ENCODE assay signal across 14 cellular contexts in the genomic region with DNA sequence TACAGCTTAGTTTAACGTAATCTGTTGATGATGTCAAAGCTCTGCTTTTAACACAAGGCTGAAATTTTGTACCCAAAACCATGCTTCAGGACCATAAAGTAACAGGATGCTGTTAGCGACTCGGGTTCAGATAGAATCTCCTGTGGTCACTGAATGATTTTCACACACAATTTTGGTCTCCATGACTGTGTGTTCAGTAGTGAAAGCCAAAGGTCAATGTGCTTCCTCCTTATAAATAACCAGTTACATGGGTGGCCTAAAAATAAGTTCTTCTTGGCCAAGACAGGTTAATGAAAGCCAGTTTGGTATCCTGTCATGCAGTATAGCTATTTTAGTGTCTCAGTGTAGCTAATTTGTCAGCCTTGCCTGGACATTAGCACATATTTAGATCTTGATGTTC. TPM values are rescaled to one million over a fixed set of nuclear protein-coding genes. Genes with fewer than 3 reads are reported as not detected.
DNase-seq lines count a peak whose midpoint lies in the region; ATAC-seq, FAIRE-seq and TF ChIP-seq lines count a peak whose summit lies in the region.
"Had no signal": no experiment of that assay in that cellular context is flagged by ENCODE, and none has a peak within 500 bp of the region (broad histone marks: within the 10 kb centered on the region; RNA-seq: fewer than 3 reads in every experiment).

No MANE protein-coding gene starts in this region.

- intact Hi-C loops in HepG2 (cut with micrococcal nuclease; ENCODE audit: unreplicated experiment) (no loop called here), A673 (cut with micrococcal nuclease; ENCODE audit: unreplicated experiment) (no loop called here), Caco-2 (cut with micrococcal nuclease; ENCODE audit: unreplicated experiment) (no loop called here)

- no peak overlapping the region for H4K12ac ChIP-seq in trophoblast cell (ENCODE audit: low read depth, low read length)

- H2BK12ac ChIP-seq in trophoblast cell (ENCODE audit: low read length): no peak overlapping the region

- no peak for TF ChIP-seq RAD21 in HepG2 (CRISPR knock-in tag; IDR thresholded peaks at IDR 0.05)

- no peak overlapping the region for H3K23ac ChIP-seq in trophoblast cell (ENCODE audit: low read length)

- ATAC-seq in GM18873 (IDR thresholded peaks at IDR 0.05; ENCODE audit: low FRiP score, unreplicated experiment): peak; percentile 99
- ATAC-seq in GM21528 (IDR thresholded peaks at IDR 0.05; ENCODE audit: low FRiP score, unreplicated experiment): peak; percentile 98
- peak; percentile 100 for ATAC-seq in HG03108 (IDR thresholded peaks at IDR 0.05; ENCODE audit: unreplicated experiment)
- ATAC-seq in HepG2: no peak

- no peak for DNase-seq in HepG2 (ENCODE audit: low spot score)
- DNase-seq in A673 (ENCODE audit: low spot score): no peak
- DNase-seq in Ammon's horn (ENCODE audit: low spot score): no peak
- DNase-seq in trophoblast cell: no peak
- DNase-seq in Caco-2: no peak
- DNase-seq: effector CD4-positive, alpha-beta T cell; MG63; NK-92 treated with Interleukin-12 subunit alpha and Interleukin-12 subunit beta, amount 100 ng/mL, for 24 hours; testis had no signal

- CTCF ChIA-PET in HepG2 (lab: Yijun Ruan, JAX; ENCODE audit: low intra/inter-chr PET ratio, low total read pairs): no interaction called here
- CTCF ChIA-PET in A673 (lab: Charles Lee): no interaction called here
- CTCF ChIA-PET in Caco-2 (lab: Charles Lee): no interaction called here

- no TSS peak for BruUV-seq in HepG2 (replicated peaks; lab: Mats Ljungman, UMichigan)
- BruUV-seq in A673 (replicated peaks; lab: Mats Ljungman, UMichigan): no TSS peak
- no TSS peak for BruUV-seq in Caco-2 (replicated peaks; lab: Mats Ljungman, UMichigan)

- H3K4me1 ChIP-seq in HepG2 (ENCODE audit: insufficient read depth, low read length): peaks cover 32% of the 10 kb centered on the region
- H3K4me1 ChIP-seq in A673 (ENCODE audit: insufficient read depth, low read length, poor library complexity, severe bottlenecking): no peaks in the 10 kb centered on the region
- no peaks in the 10 kb centered on the region for H3K4me1 ChIP-seq in trophoblast cell (ENCODE audit: control insufficient read depth in 1 of 2, insufficient read depth in 2 of 2, low read length in 2 of 2)
- peaks cover 9% of the 10 kb centered on the region; the same call in 1 of the 2 replicates for H3K4me1 ChIP-seq in Caco-2
- H3K4me1 ChIP-seq: testis had no signal

- no peaks in the 10 kb centered on the region for H3K27me3 Mint-ChIP-seq in Caco-2 (ENCODE audit: insufficient read depth, unreplicated experiment)

- H3K9me3 ChIP-seq in HepG2 (ENCODE audit: low read length) (no peaks in the 10 kb centered on the region), A673 (ENCODE audit: low read depth, low read length, poor library complexity, severe bottlenecking) (no peaks in the 10 kb centered on the region), trophoblast cell (ENCODE audit: insufficient read depth, low read depth, low read length) (no peaks in the 10 kb centered on the region), Caco-2 (no peaks in the 10 kb centered on the region)
- H3K9me3 ChIP-seq: MG63, testis had no signal

- FAIRE-seq in HepG2 (lab: Jason Lieb, UNC): no peak
- FAIRE-seq: H54 had no signal

- H3K14ac ChIP-seq in trophoblast cell (ENCODE audit: low read length): no peak overlapping the region

- H3K36me3 ChIP-seq in HepG2 (replicated peaks in 1 of 2; ENCODE audit: control insufficient read depth in 1 of 2, insufficient read depth in 2 of 2, low read length in 2 of 2): peaks cover 2 to 21% of the 10 kb centered on the region in 2 experiments
- H3K36me3 ChIP-seq in A673 (ENCODE audit: insufficient read depth, low read length, poor library complexity, severe bottlenecking): no peaks in the 10 kb centered on the region
- H3K36me3 ChIP-seq in trophoblast cell (ENCODE audit: control insufficient read depth in 1 of 2, insufficient read depth in 2 of 2, low read length in 2 of 2): no peaks in the 10 kb centered on the region
- H3K36me3 ChIP-seq in Caco-2 (ENCODE audit: control insufficient read depth, insufficient read depth, low read length): no peaks in the 10 kb centered on the region
- H3K36me3 ChIP-seq: MG63 had no signal

- H3K9me3 Mint-ChIP-seq in Caco-2 (ENCODE audit: unreplicated experiment): no peaks in the 10 kb centered on the region
- H3K9me3 Mint-ChIP-seq: nephron had no signal

- no peak overlapping the region for H3K18ac ChIP-seq in trophoblast cell (ENCODE audit: low read length)

- TF ChIP-seq POLR2A in HepG2 (IDR thresholded peaks at IDR 0.05; ENCODE audit: insufficient read depth in 1 of 2, low read depth in 2 of 2, low read length in 2 of 2): no peak

- no peak overlapping the region for H2AK5ac ChIP-seq in trophoblast cell (ENCODE audit: low read length)

- no peaks in the 10 kb centered on the region for H4K20me1 ChIP-seq in HepG2 (ENCODE audit: insufficient read depth, low read length)

- no peak overlapping the region for H4K8ac ChIP-seq in trophoblast cell (ENCODE audit: low read depth, low read length)

- no peak overlapping the region for H2BK5ac ChIP-seq in trophoblast cell (ENCODE audit: low read depth, low read length, poor library complexity)

- no peak overlapping the region for H4K91ac ChIP-seq in trophoblast cell (ENCODE audit: low read depth, low read length)

- 96% methylated on average over 3 of the region's 3 CpGs for WGBS in HepG2 (ENCODE audit: low lambda C conversion rate)
- no CpG with 5 or more reads among the region's 3 CpGs for WGBS in trophoblast cell (ENCODE audit: extremely low coverage, insufficient coverage, insufficient read length)

- POLR2A ChIA-PET in HepG2 (lab: Yijun Ruan, JAX): interaction anchor here (0.6 kb wide), 1 partner anchor 22 kb away, joined by 3 read pairs; no protein-coding TSS in a partner anchor
- POLR2A ChIA-PET in A673 (lab: Charles Lee; ENCODE audit: low non-redundant PET): no interaction called here
- POLR2A ChIA-PET in Caco-2 (lab: Charles Lee): no interaction called here

- H3K36me3 Mint-ChIP-seq in Caco-2 (ENCODE audit: insufficient read depth, unreplicated experiment): peaks cover 3% of the 10 kb centered on the region

- TF ChIP-seq EP300 in HepG2 (IDR thresholded peaks at IDR 0.05; ENCODE audit: low read depth in 2 of 2, low read length in 2 of 2) (no peak), HepG2 (CRISPR knock-in tag; IDR thresholded peaks at IDR 0.05; ENCODE audit: borderline replicate concordance) (no peak)

- H3K79me2 ChIP-seq in HepG2 (ENCODE audit: insufficient read depth, low read length) (peaks cover 54% of the 10 kb centered on the region), trophoblast cell (ENCODE audit: control insufficient read depth, insufficient read depth, low read length, poor library complexity) (no peaks in the 10 kb centered on the region)

- H3K27ac Mint-ChIP-seq in Caco-2 (ENCODE audit: unreplicated experiment): no peak overlapping the region
- H3K27ac Mint-ChIP-seq: nephron had no signal

- H3K27ac ChIP-seq in HepG2 (ENCODE audit: extremely low read length, insufficient read depth, low read length) (peak overlapping the region; percentile 4), A673 (ENCODE audit: low read depth, low read length, poor library complexity, severe bottlenecking) (no peak overlapping the region), trophoblast cell (ENCODE audit: low read depth, low read length) (no peak overlapping the region)
- H3K27ac ChIP-seq: testis had no signal

- no peak overlapping the region for H3K9ac ChIP-seq in HepG2 (ENCODE audit: insufficient read depth, low read depth, low read length)
- no peak overlapping the region for H3K9ac ChIP-seq in trophoblast cell (ENCODE audit: low read length)

- H2AFZ ChIP-seq in HepG2 (ENCODE audit: low read length): no peak overlapping the region
- no peak overlapping the region for H2AFZ ChIP-seq in trophoblast cell (ENCODE audit: insufficient read depth, low read length, poor library complexity)

- H3K4me3 Mint-ChIP-seq in Caco-2 (ENCODE audit: unreplicated experiment): no peak overlapping the region
- H3K4me3 Mint-ChIP-seq: nephron had no signal

- no peak overlapping the region for H3K4me3 ChIP-seq in HepG2 (replicated peaks in 1 of 3; ENCODE audit: insufficient read depth in 1 of 3, low read depth in 2 of 3, low read length in 3 of 3)
- H3K4me3 ChIP-seq in A673 (ENCODE audit: low read depth, low read length, poor library complexity, severe bottlenecking): no peak overlapping the region
- no peak overlapping the region for H3K4me3 ChIP-seq in trophoblast cell (ENCODE audit: low read depth, low read length)
- H3K4me3 ChIP-seq in Caco-2 (ENCODE audit: low read depth, low read length): no peak overlapping the region
- H3K4me3 ChIP-seq: MG63, testis had no signal

- H3K4me2 ChIP-seq in HepG2 (ENCODE audit: low read depth, low read length) (no peak overlapping the region), trophoblast cell (ENCODE audit: low read length) (no peak overlapping the region)

- no peak overlapping the region for H2BK120ac ChIP-seq in trophoblast cell (ENCODE audit: insufficient read depth, low read length, poor library complexity)

- no peaks in the 10 kb centered on the region for H3K27me3 ChIP-seq in HepG2 (ENCODE audit: control insufficient read depth in 1 of 2, insufficient read depth in 2 of 2, low read length in 2 of 2)
- H3K27me3 ChIP-seq in A673 (replicated peaks; ENCODE audit: insufficient read depth, low read depth, low read length, poor library complexity): no peaks in the 10 kb centered on the region
- no peaks in the 10 kb centered on the region for H3K27me3 ChIP-seq in trophoblast cell (ENCODE audit: insufficient read depth, low read length)
- H3K27me3 ChIP-seq in Caco-2 (replicated peaks; ENCODE audit: control insufficient read depth, insufficient read depth, low read length): no peaks in the 10 kb centered on the region
- H3K27me3 ChIP-seq: MG63, testis had no signal

- H3K79me1 ChIP-seq in trophoblast cell (ENCODE audit: low read length): no peaks in the 10 kb centered on the region

- TF ChIP-seq CTCF in HepG2 (CRISPR knock-in tag; IDR thresholded peaks at IDR 0.05) (no peak), A673 (conservative IDR thresholded peaks at IDR 0.05; ENCODE audit: low read depth, low read length) (no peak), Caco-2 (IDR thresholded peaks at IDR 0.05; ENCODE audit: insufficient read depth in 1 of 2, low read depth in 1 of 2, low read length in 1 of 2, severe bottlenecking in 1 of 2, unreplicated experiment in 1 of 2) (no peak)

- peaks cover 11% of the 10 kb centered on the region for H3K4me1 Mint-ChIP-seq in Caco-2 (ENCODE audit: low read depth, unreplicated experiment)
- H3K4me1 Mint-ChIP-seq: nephron had no signal

- no peak overlapping the region for H3K4ac ChIP-seq in trophoblast cell (ENCODE audit: low read depth, low read length)

- in situ Hi-C loops in HepG2 (cut with HindIII; ENCODE audit: extremely low pct_ligation_motif_present, low pct_unique_long_range_greater_than_20kb): no loop called here

RNA-seq across cellular contexts. Expression of a gene that starts 19.1 kb away (rescaled TPM):
- 376 and 681 TPM in 2 replicates for total RNA-seq in HepG2 (2016; rRNA removed; fragmentation: Illumina TruSeq; extraction: Trizol)
- 72.5 and 82.8 TPM in 2 replicates for total RNA-seq in HepG2 (2016; cell fraction: cytosol; rRNA removed; fragmentation: Illumina TruSeq; extraction: Trizol; ENCODE audit: low read depth)
- 381 and 654 TPM in 2 replicates for total RNA-seq in HepG2 (2016; cell fraction: insoluble cytoplasmic fraction; rRNA removed; fragmentation: Illumina TruSeq; extraction: Trizol)
- total RNA-seq in HepG2 (2016; cell fraction: membrane; rRNA removed; fragmentation: Illumina TruSeq; extraction: Trizol): 431 TPM in 2 replicates
- 336 and 365 TPM in 2 replicates for total RNA-seq in HepG2 (2016; cell fraction: nucleus; rRNA removed; fragmentation: Illumina TruSeq; extraction: Trizol)
- polyA plus RNA-seq in HepG2 (2011; rRNA removed): 127 and 141 TPM in 2 replicates
- 61.2 and 126 TPM in 2 replicates for polyA plus RNA-seq in HepG2 (2011; cell fraction: cytosol; rRNA removed)
- 48.0 and 68.5 TPM in 2 replicates for polyA plus RNA-seq in HepG2 (2011; cell fraction: nucleus; rRNA removed)
- polyA plus RNA-seq in HepG2 (2012): 273 TPM in 2 replicates
- polyA plus RNA-seq in HepG2 (2016; cell fraction: cytosol; fragmentation: Illumina TruSeq; extraction: Trizol; ENCODE audit: low read depth): 53.9 and 75.2 TPM in 2 replicates
- 710 and 726 TPM in 2 replicates for polyA plus RNA-seq in HepG2 (2016; cell fraction: insoluble cytoplasmic fraction; fragmentation: Illumina TruSeq; extraction: Trizol; ENCODE audit: low read depth)
- 254 and 286 TPM in 2 replicates for polyA plus RNA-seq in HepG2 (2016; cell fraction: membrane; fragmentation: Illumina TruSeq; extraction: Trizol; ENCODE audit: low read depth)
- 411 and 435 TPM in 2 replicates for polyA plus RNA-seq in HepG2 (2016; cell fraction: nucleus; fragmentation: Illumina TruSeq; extraction: Trizol; ENCODE audit: insufficient read depth, low read depth)
- 36.0 and 84.0 TPM in 2 replicates for polyA minus RNA-seq in HepG2 (2011; rRNA and poly(A)+ RNA removed; ENCODE audit: low replicate concordance)
- polyA minus RNA-seq in HepG2 (2011; cell fraction: cytosol; rRNA and poly(A)+ RNA removed): 187 and 229 TPM in 2 replicates
- polyA minus RNA-seq in HepG2 (2011; cell fraction: nucleus; rRNA and poly(A)+ RNA removed): 195 and 232 TPM in 2 replicates
- total RNA-seq in A673 (2021): 64.7 and 80.1 TPM in 2 replicates
- 144 and 154 TPM in 2 replicates for polyA plus RNA-seq in trophoblast cell (2013)
- 122 and 129 TPM in 2 replicates for total RNA-seq in Caco-2 (2022)
